9 cellular contexts compared by ENCODE assay signal in the genomic region with DNA sequence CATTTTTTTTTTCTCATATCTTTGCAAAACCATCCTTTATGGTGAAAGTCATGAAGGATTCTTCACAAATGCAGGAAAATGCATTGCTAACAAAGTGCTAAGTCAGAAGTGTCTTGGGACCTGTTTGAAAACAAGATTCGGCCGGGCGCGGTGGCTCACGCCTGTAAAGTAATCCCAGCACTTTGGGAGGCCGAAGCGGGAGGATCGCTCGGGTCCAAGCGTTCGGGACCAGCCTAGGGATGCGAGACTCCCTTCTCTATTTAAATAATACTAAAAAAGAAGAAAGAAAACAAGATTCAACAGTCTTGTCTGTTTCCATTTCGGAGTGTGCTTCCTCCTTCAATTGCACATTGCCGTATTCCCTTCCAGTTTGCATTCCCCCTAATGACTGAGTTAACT. TPM values are rescaled to one million over a fixed set of nuclear protein-coding genes. Genes with fewer than 3 reads are reported as not detected.
DNase-seq lines count a peak whose midpoint lies in the region; ATAC-seq and TF ChIP-seq lines count a peak whose summit lies in the region.
"Had no signal": no experiment of that assay in that cellular context is flagged by ENCODE, and none has a peak within 500 bp of the region (broad histone marks: within the 10 kb centered on the region; RNA-seq: fewer than 3 reads in every experiment).

No MANE protein-coding gene starts in this region.

- no peaks in the 10 kb centered on the region for H3K27me3 ChIP-seq in GM23248 (replicated peaks; ENCODE audit: insufficient read depth)
- H3K27me3 ChIP-seq in gastrocnemius medialis, result no peaks in the 10 kb centered on the region

- no peaks in the 10 kb centered on the region for H3K27me3 Mint-ChIP-seq in T-cell

- H3K36me3 Mint-ChIP-seq in T-cell, result no peaks in the 10 kb centered on the region

- H3K9me2 ChIP-seq in GM23248 (ENCODE audit: insufficient read depth), result no peaks in the 10 kb centered on the region

- H3K9me3 Mint-ChIP-seq in T-cell, result no peaks in the 10 kb centered on the region

- peaks cover 30 to 39% (median 36%) of the 10 kb centered on the region in 3 donors for H3K4me1 Mint-ChIP-seq in T-cell

- 6 to 7% methylated on average over 14 of the region's 14 CpGs for WGBS in GM23248 (ENCODE audit: low coverage in 1 of 2, low lambda C conversion rate in 2 of 2, missing lambda C conversion rate in 2 of 2), 2 experiments

- H3K9ac ChIP-seq in GM23248, result peak overlapping the region; percentile 85

- CTCF ChIA-PET in T-cell (lab: Charles Lee), result interaction anchor here (0.6 to 2.4 kb wide), 6 partner anchors 57 to 608 kb away, joined by 3 to 11 read pairs (median 4); no protein-coding TSS in a partner anchor

- H3K4me3 ChIP-seq in GM23248 (peak overlapping the region; percentile 92), fibroblast of villous mesenchyme (ENCODE audit: low read depth, low read length) (peak overlapping the region; percentile 88), gastrocnemius medialis (peak overlapping the region; percentile 74 to 90 (median 84))

- H4K20me1 ChIP-seq in GM23248 (ENCODE audit: insufficient read depth), result no peaks in the 10 kb centered on the region

- peak overlapping the region; percentile 74 for H3K27ac ChIP-seq in GM23248
- H3K27ac ChIP-seq in gastrocnemius medialis, result peak overlapping the region; percentile 74 to 86 (median 83)

- in situ Hi-C loops in GM23248 (cut with MboI), result no loop called here
- in situ Hi-C loops in gastrocnemius medialis (cut with MboI; ENCODE audit: low sequenced_read_pairs in 4 of 4), result loop anchor here in 3 of 4 donors (5.0 to 25.0 kb wide), 7 partner anchors 45 to 420 kb away; partner anchors contain the start of genes SAMD4B (in 3 of the 3), GMFG (in 2 of the 3), RPS16 (in 2 of the 3) and DYRK1B (in 1 of the 3)

- intact Hi-C loops in gastrocnemius medialis (cut with DNase I; ENCODE audit: low total_unique reads), result loop anchor here (1.0 to 5.0 kb wide), 6 partner anchors 51 to 405 kb away; partner anchors contain the start of genes PAK4 and TIMM50

- POLR2A ChIA-PET in T-cell (lab: Charles Lee), result no interaction called here

- peak overlapping the region; percentile 59 to 86 for H3K27ac Mint-ChIP-seq in T-cell

- TF ChIP-seq POLR2A in gastrocnemius medialis (IDR thresholded peaks at IDR 0.05), result no peak

- no peak for TF ChIP-seq CTCF in fibroblast of villous mesenchyme (IDR thresholded peaks at IDR 0.05; ENCODE audit: insufficient read depth, low read depth, low read length)
- no peak for TF ChIP-seq CTCF in gastrocnemius medialis (IDR thresholded peaks at IDR 0.05 in 4 of 5, conservative IDR thresholded peaks at IDR 0.05 in 1 of 5)

- peak overlapping the region; percentile 85 to 92 (median 90) for H3K4me3 Mint-ChIP-seq in T-cell

- H3F3A ChIP-seq in GM23248 (ENCODE audit: insufficient read depth), result no peaks in the 10 kb centered on the region; the same call in 1 of the 2 replicates

- peaks cover 13% of the 10 kb centered on the region for H3K4me1 ChIP-seq in GM23248 (ENCODE audit: insufficient read depth)
- H3K4me1 ChIP-seq in gastrocnemius medialis, result peaks cover 11 to 17% of the 10 kb centered on the region in 2 donors

- H3K36me3 ChIP-seq in GM23248 (ENCODE audit: low read depth) (no peaks in the 10 kb centered on the region), gastrocnemius medialis (no peaks in the 10 kb centered on the region)

- H3K79me2 ChIP-seq in GM23248 (ENCODE audit: insufficient read depth), result peaks cover 43% of the 10 kb centered on the region

- DNase-seq in GM23248, result peak; percentile 35
- no peak for DNase-seq in T-cell
- DNase-seq in fibroblast of villous mesenchyme (ENCODE audit: low read depth), result peak; percentile 5
- no peak for DNase-seq in gastrocnemius medialis
- DNase-seq in NCI-H146 treated with DMSO at 0.1 percent for 48 hours (lab: John Stamatoyannopoulos, UW; ENCODE audit: unreplicated experiment), result no peak
- no peak for DNase-seq in HPDE6-E6E7 (ENCODE audit: extremely low spot score)
- no peak for DNase-seq in cortex of kidney (lab: John Stamatoyannopoulos, UW)

- no peaks in the 10 kb centered on the region for H3K9me3 ChIP-seq in GM23248 (ENCODE audit: low read depth)
- H3K9me3 ChIP-seq in gastrocnemius medialis, result no peaks in the 10 kb centered on the region

- ATAC-seq in T-cell (replicated peaks in 1 of 4), result no peak
- no peak for ATAC-seq in gastrocnemius medialis
- ATAC-seq in HG02623 (IDR thresholded peaks at IDR 0.05; ENCODE audit: unreplicated experiment), result no peak

- peak overlapping the region; percentile 98 for H3K4me2 ChIP-seq in GM23248 (ENCODE audit: unreplicated experiment)

- H2AFZ ChIP-seq in GM23248, result peak overlapping the region; percentile 91

RNA-seq across cellular contexts. Expression of gene EID2B, which starts 0.8 kb away (rescaled TPM):
- total RNA-seq in GM23248 (2014; rRNA removed; shearing (Covaris generic)), result 3.4 and 3.9 TPM in 2 replicates
- 2.5 and 3.2 TPM in 2 replicates for polyA plus RNA-seq in GM23248 (2016; fragmentation: Nextera tagmentation; extraction: Ambion mirVana)
- total RNA-seq in T-cell (1 to 10 TPM; 4.1 to 6.3 (median 5.8) TPM), fibroblast of villous mesenchyme (4.3 and 4.5 TPM in 2 replicates), gastrocnemius medialis (1 to 10 TPM in 3 of 4 donors, under 1 TPM in 1; 0.91 to 6.5 (median 1.2) TPM)

RNA-seq across cellular contexts. Expression of gene EID2, which starts 8.1 kb away (rescaled TPM):
- 12.3 and 14.3 TPM in 2 replicates for total RNA-seq in GM23248 (2014; rRNA removed; shearing (Covaris generic))
- polyA plus RNA-seq in GM23248 (2016; fragmentation: Nextera tagmentation; extraction: Ambion mirVana), result 14.9 and 16.3 TPM in 2 replicates
- total RNA-seq in T-cell (10 to 100 TPM; 14.4 to 21.9 (median 19.8) TPM), fibroblast of villous mesenchyme (8.4 and 10.8 TPM in 2 replicates), gastrocnemius medialis (10 to 100 TPM in 2 of 4 donors, 1 to 10 TPM in 2; 7.8 to 12.7 (median 9.4) TPM)

RNA-seq across cellular contexts. Expression of gene SELENOV, which starts 16.9 kb away (rescaled TPM):
- not detected in 2 replicates for total RNA-seq in GM23248 (2014; rRNA removed; shearing (Covaris generic))
- not detected in 2 replicates for polyA plus RNA-seq in GM23248 (2016; fragmentation: Nextera tagmentation; extraction: Ambion mirVana)
- total RNA-seq in T-cell, result not detected
- not detected in 2 replicates for total RNA-seq in fibroblast of villous mesenchyme
- total RNA-seq in gastrocnemius medialis, result not detected
- total RNA-seq: subcutaneous adipose tissue had no signal

RNA-seq across cellular contexts. Expression of gene DLL3, which starts 33.1 kb away (rescaled TPM):
- 2.1 TPM in 1 of 2 replicates, not detected in the other for total RNA-seq in GM23248 (2014; rRNA removed; shearing (Covaris generic))
- 0.74 and 1.2 TPM in 2 replicates for polyA plus RNA-seq in GM23248 (2016; fragmentation: Nextera tagmentation; extraction: Ambion mirVana)
- total RNA-seq in T-cell (under 1 TPM in 2 of 5 donors, not detected in 3; 0.16 to 0.20 TPM), fibroblast of villous mesenchyme (under 0.01 and 0.43 TPM in 2 replicates), gastrocnemius medialis (not detected)
- total RNA-seq: subcutaneous adipose tissue had no signal

RNA-seq across cellular contexts. Expression of gene TIMM50, which starts 51.2 kb away (rescaled TPM):
- 66.7 and 70.8 TPM in 2 replicates for total RNA-seq in GM23248 (2014; rRNA removed; shearing (Covaris generic))
- polyA plus RNA-seq in GM23248 (2016; fragmentation: Nextera tagmentation; extraction: Ambion mirVana), result 82.0 and 89.4 TPM in 2 replicates
- total RNA-seq in T-cell (10 to 100 TPM; 50.5 to 53.7 (median 53.0) TPM), fibroblast of villous mesenchyme (48.8 and 49.6 TPM in 2 replicates), gastrocnemius medialis (10 to 100 TPM; 66.9 to 97.6 (median 85.6) TPM)

Comparison
In these comparisons a context has a peak if more than half of its experiments do, and no peak if none do; other contexts are left out.
1. DNase-seq: peak in GM23248 (single experiment) and fibroblast of villous mesenchyme (single experiment); none in T-cell (0 of 34), gastrocnemius medialis (0 of 2), NCI-H146 treated with DMSO at 0.1 percent for 48 hours (single experiment), HPDE6-E6E7 (single experiment) and cortex of kidney (single experiment).
2. Peak in every context shown above with its lines, with median percentiles within 50 percentile points of each other: H3K4me3 ChIP-seq.